8 cellular contexts compared by ENCODE assay signal in the genomic region with DNA sequence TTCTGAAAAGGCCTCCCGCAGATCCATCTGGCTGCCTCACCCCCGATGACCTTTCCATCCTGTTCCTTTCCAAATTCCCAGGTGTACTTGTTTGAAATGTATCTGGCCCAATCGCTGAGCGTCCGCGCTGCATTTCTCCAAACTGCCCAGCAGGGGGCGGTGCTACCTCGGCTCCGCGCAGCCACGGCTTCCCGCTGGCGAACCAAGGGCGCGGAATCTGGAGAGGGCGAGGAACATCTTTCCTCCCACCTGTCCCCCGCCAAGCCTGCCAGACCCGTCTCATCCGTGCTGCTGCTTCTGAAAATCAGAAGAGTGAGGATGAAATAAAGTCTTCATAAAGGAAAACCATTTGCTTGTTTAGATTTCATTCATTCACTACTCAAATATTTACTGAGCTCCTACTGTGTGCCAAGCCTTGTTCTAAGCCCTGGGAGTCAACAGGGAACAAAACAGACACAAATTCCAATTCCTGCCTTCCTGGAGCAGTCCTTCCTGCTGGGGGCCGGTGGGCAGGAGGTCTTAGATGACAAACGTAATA. TPM values are rescaled to one million over a fixed set of nuclear protein-coding genes. Genes with fewer than 3 reads are reported as not detected.
DNase-seq lines count a peak whose midpoint lies in the region; ATAC-seq and TF ChIP-seq lines count a peak whose summit lies in the region.

No MANE protein-coding gene starts in this region.

- no peak overlapping the region for H2BK5ac ChIP-seq in mesendoderm (ENCODE audit: low read length)

- no peak overlapping the region for H3K4ac ChIP-seq in mesendoderm (ENCODE audit: low read depth, low read length)

- H3K79me2 ChIP-seq in mesendoderm (ENCODE audit: control insufficient read depth, insufficient read depth, low read length), result no peaks in the 10 kb centered on the region

- no peak overlapping the region for H3K4me3 Mint-ChIP-seq in activated CD8-positive, alpha-beta T cell treated with anti-CD3 and anti-CD28 coated beads for 36 hours
- peak overlapping the region in 1 of 2 donors; percentile 25 for H3K4me3 Mint-ChIP-seq in effector memory CD8-positive, alpha-beta T cell

- H3K27ac ChIP-seq in mesendoderm (ENCODE audit: low read depth, low read length), result no peak overlapping the region

- intact Hi-C loops in Right ventricle myocardium inferior (cut with DNase I), result loop anchor here (2.0 to 5.0 kb wide), 3 partner anchors 42 to 375 kb away; no protein-coding TSS in a partner anchor
- intact Hi-C loops in cardiac septum (cut with DNase I), result loop anchor here (2.0 to 5.0 kb wide), 4 partner anchors 60 to 376 kb away; no protein-coding TSS in a partner anchor
- intact Hi-C loops in activated CD8-positive, alpha-beta T cell treated with anti-CD3 and anti-CD28 coated beads for 36 hours (cut with micrococcal nuclease), result loop anchor here (10.0 kb wide), 1 partner anchor 368 kb away; no protein-coding TSS in a partner anchor

- H4K8ac ChIP-seq in mesendoderm (ENCODE audit: low read depth, low read length), result no peak overlapping the region

- ATAC-seq in Right ventricle myocardium inferior, result peak; percentile 53
- no peak for ATAC-seq in activated CD8-positive, alpha-beta T cell treated with anti-CD3 and anti-CD28 coated beads for 36 hours
- ATAC-seq in effector memory CD8-positive, alpha-beta T cell (replicated peaks), result no peak

- H3K27me3 ChIP-seq in mesendoderm (ENCODE audit: insufficient read depth, low read length, poor library complexity), result no peaks in the 10 kb centered on the region

- DNase-seq in Right ventricle myocardium inferior (ENCODE audit: missing footprints) (peak; percentile 78), cardiac septum (ENCODE audit: low spot score) (no peak), NCI-H446 treated with DMSO at 0.1 percent for 48 hours (lab: John Stamatoyannopoulos, UW) (peak; percentile 2), mesendoderm (peak; percentile 92), putamen (ENCODE audit: low spot score) (no peak)
- peak; percentile 54 for DNase-seq in activated CD8-positive, alpha-beta T cell treated with anti-CD3 and anti-CD28 coated beads for 36 hours
- peak; percentile 45 to 53 (median 49) for DNase-seq in effector memory CD8-positive, alpha-beta T cell
- peak; percentile 14 for DNase-seq in stimulated activated CD8-positive, alpha-beta memory T cell treated with anti-CD3 and anti-CD28 coated beads, Interleukin-7, amount 100 ng/mL, for 24 hours (ENCODE audit: low read depth)

- H3K27ac Mint-ChIP-seq in activated CD8-positive, alpha-beta T cell treated with anti-CD3 and anti-CD28 coated beads for 36 hours, result no peak overlapping the region
- no peak overlapping the region for H3K27ac Mint-ChIP-seq in effector memory CD8-positive, alpha-beta T cell

- H3K36me3 ChIP-seq in mesendoderm (ENCODE audit: control insufficient read depth, insufficient read depth, low read length), result no peaks in the 10 kb centered on the region

- H3K4me2 ChIP-seq in mesendoderm (ENCODE audit: low read length), result peak overlapping the region; percentile 31

- peak overlapping the region; percentile 44 for H3K9ac ChIP-seq in mesendoderm (ENCODE audit: low read length)

- H3K9me3 Mint-ChIP-seq in activated CD8-positive, alpha-beta T cell treated with anti-CD3 and anti-CD28 coated beads for 36 hours, result no peaks in the 10 kb centered on the region
- H3K9me3 Mint-ChIP-seq in effector memory CD8-positive, alpha-beta T cell, result no peaks in the 10 kb centered on the region

- H3K27me3 Mint-ChIP-seq in activated CD8-positive, alpha-beta T cell treated with anti-CD3 and anti-CD28 coated beads for 36 hours, result peaks cover 11% of the 10 kb centered on the region
- peaks cover 42 to 59% of the 10 kb centered on the region in 2 donors for H3K27me3 Mint-ChIP-seq in effector memory CD8-positive, alpha-beta T cell

- no peak overlapping the region for H2BK15ac ChIP-seq in mesendoderm (replicated peaks; ENCODE audit: low read depth)

- H3K79me1 ChIP-seq in mesendoderm (ENCODE audit: low read length), result no peaks in the 10 kb centered on the region

- H2AK5ac ChIP-seq in mesendoderm (ENCODE audit: low read length), result no peak overlapping the region

- peak; percentile 99 for TF ChIP-seq CTCF in activated CD8-positive, alpha-beta T cell treated with anti-CD3 and anti-CD28 coated beads for 36 hours (IDR thresholded peaks at IDR 0.05)

- H3K56ac ChIP-seq in mesendoderm (ENCODE audit: low read length), result peak overlapping the region; percentile 42

- H3K36me3 Mint-ChIP-seq in activated CD8-positive, alpha-beta T cell treated with anti-CD3 and anti-CD28 coated beads for 36 hours (ENCODE audit: low read depth), result no peaks in the 10 kb centered on the region
- no peaks in the 10 kb centered on the region for H3K36me3 Mint-ChIP-seq in effector memory CD8-positive, alpha-beta T cell (ENCODE audit: insufficient read depth)

- POLR2A ChIA-PET in activated CD8-positive, alpha-beta T cell treated with anti-CD3 and anti-CD28 coated beads for 36 hours (lab: Charles Lee), result interaction anchor here (0.7 kb wide), 1 partner anchor 247 kb away, joined by 3 read pairs; no protein-coding TSS in a partner anchor

- H3K23ac ChIP-seq in mesendoderm (ENCODE audit: low read length), result no peak overlapping the region

- H3K4me1 Mint-ChIP-seq in activated CD8-positive, alpha-beta T cell treated with anti-CD3 and anti-CD28 coated beads for 36 hours (ENCODE audit: low read depth), result peaks cover 5% of the 10 kb centered on the region
- H3K4me1 Mint-ChIP-seq in effector memory CD8-positive, alpha-beta T cell (ENCODE audit: low read depth in 2 of 2), result peaks cover 6% of the 10 kb centered on the region in 2 donors

- H4K5ac ChIP-seq in mesendoderm (ENCODE audit: low read length), result no peak overlapping the region

- H3K18ac ChIP-seq in mesendoderm (ENCODE audit: low read length), result no peak overlapping the region

- whole genome bisulfite sequencing in mesendoderm (ENCODE audit: extremely low coverage, insufficient coverage, low lambda C conversion rate), result no CpG with 5 or more reads among the region's 21 CpGs

- CTCF ChIA-PET in activated CD8-positive, alpha-beta T cell treated with anti-CD3 and anti-CD28 coated beads for 36 hours (lab: Charles Lee), result interaction anchor here (0.6 to 3.0 kb wide), 18 partner anchors 9 to 524 kb away, joined by 3 to 18 read pairs (median 4); no protein-coding TSS in a partner anchor

- H3K4me1 ChIP-seq in mesendoderm (ENCODE audit: control insufficient read depth, low read depth, low read length), result peaks cover 2% of the 10 kb centered on the region

- no peak overlapping the region for H2BK120ac ChIP-seq in mesendoderm (ENCODE audit: low read depth, low read length)

- H3K4me3 ChIP-seq in mesendoderm (ENCODE audit: low read length), result no peak overlapping the region

RNA-seq across cellular contexts. Expression of gene MYL2, which starts 16.8 kb away (rescaled TPM):
- total RNA-seq in Right ventricle myocardium inferior (17,347 TPM), cardiac septum (24,495 TPM)
- total RNA-seq in activated CD8-positive, alpha-beta T cell treated with anti-CD3 and anti-CD28 coated beads for 36 hours, result not detected
- 0.06 TPM for polyA plus RNA-seq in mesendoderm (2013, experiment 1 of 2)
- polyA plus RNA-seq in mesendoderm (2013, experiment 2 of 2), result not detected

Comparison
In these comparisons a context has a peak if more than half of its experiments do, and no peak if none do; other contexts are left out.
1. DNase-seq: peak in Right ventricle myocardium inferior (single experiment), NCI-H446 treated with DMSO at 0.1 percent for 48 hours (single experiment), activated CD8-positive, alpha-beta T cell treated with anti-CD3 and anti-CD28 coated beads for 36 hours (single experiment), effector memory CD8-positive, alpha-beta T cell (3 of 3), mesendoderm (single experiment) and stimulated activated CD8-positive, alpha-beta memory T cell treated with anti-CD3 and anti-CD28 coated beads, Interleukin-7, amount 100 ng/mL, for 24 hours (single experiment); none in cardiac septum (single experiment) and putamen (single experiment).
2. RNA of gene MYL2, which starts 16.8 kb away (total RNA-seq): 24,495 TPM in cardiac septum (single experiment) and 17,347 TPM in Right ventricle myocardium inferior (single experiment); not detected in activated CD8-positive, alpha-beta T cell treated with anti-CD3 and anti-CD28 coated beads for 36 hours; every median in the first group is over 1,000 times any median in the second.